Comparison of ENCODE assay signal across 29 cellular contexts in the genomic region with DNA sequence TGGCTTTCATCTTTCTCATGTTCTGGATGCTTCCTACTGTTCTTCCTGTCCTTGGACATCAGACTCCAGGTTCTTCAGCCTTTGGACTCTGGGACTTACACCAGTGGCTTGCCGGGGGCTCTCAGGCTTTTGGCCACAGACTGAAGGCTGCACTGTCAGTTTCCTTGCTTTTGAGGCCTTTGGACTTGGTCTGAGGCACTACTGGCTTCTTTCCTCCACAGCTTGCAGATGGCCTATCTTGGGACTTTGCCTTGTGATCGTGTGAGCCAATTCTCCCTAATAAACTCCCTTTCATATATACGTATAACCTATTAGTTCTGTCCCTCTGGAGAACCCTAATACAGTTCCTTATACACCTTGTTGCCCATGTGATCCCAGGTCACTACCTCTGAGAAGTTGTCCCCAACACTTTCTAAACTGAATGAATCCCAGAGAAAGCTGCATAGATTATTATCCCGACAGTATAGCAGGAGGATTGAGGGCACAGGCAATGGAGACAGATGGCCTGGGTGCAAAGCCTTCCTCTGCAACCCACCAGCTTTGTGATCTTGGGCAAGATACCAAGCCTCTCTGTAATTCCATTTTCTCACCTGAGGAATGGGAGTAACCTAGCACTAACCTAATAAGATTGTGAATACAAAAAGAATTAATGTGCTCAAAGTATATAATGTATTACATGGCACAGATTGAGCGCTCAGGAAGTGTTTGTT.
"Had no signal": no experiment of that assay in that cellular context is flagged by ENCODE, and none has a peak within 500 bp of the region (broad histone marks: within the 10 kb centered on the region; RNA-seq: fewer than 3 reads in every experiment).

No MANE protein-coding gene starts in this region.

- H3K4me3 ChIP-seq: ascending aorta, coronary artery had no signal

- H3K27ac ChIP-seq: ascending aorta, coronary artery, VCaP had no signal

- H3K9me3 ChIP-seq: ascending aorta had no signal

- H3K36me3 ChIP-seq: ascending aorta had no signal

- H3K27me3 ChIP-seq: ascending aorta had no signal

- H3K4me1 ChIP-seq: ascending aorta had no signal

- ATAC-seq: activated CD4-positive, alpha-beta T cell treated with anti-CD3 and anti-CD28 coated beads for 36 hours; activated CD4-positive, CD25-positive, alpha-beta regulatory T cell treated with anti-CD3 and anti-CD28 coated beads, Interleukin-2, amount 50 U/mL, for 24 hours; activated CD8-positive, alpha-beta memory T cell treated with anti-CD3 and anti-CD28 coated beads, Interleukin-2, amount 10 ng/mL, durations not matched to agents 7 days and 5 days; activated CD8-positive, alpha-beta T cell treated with anti-CD3 and anti-CD28 coated beads, Interleukin-2, amount 10 ng/mL, durations not matched to agents 7 days and 5 days; activated naive CD8-positive, alpha-beta T cell treated with anti-CD3 and anti-CD28 coated beads, Interleukin-2, amount 50 U/mL, for 24 hours; WTC11 had no signal

- DNase-seq: activated CD4-positive, alpha-beta memory T cell treated with anti-CD3 and anti-CD28 coated beads, Interleukin-2, amount 10 ng/mL, durations not matched to agents 7 days and 5 days; activated CD4-positive, alpha-beta T cell treated with anti-CD3 and anti-CD28 coated beads for 1 hour; activated CD4-positive, alpha-beta T cell treated with anti-CD3 and anti-CD28 coated beads for 36 hours; activated CD4-positive, alpha-beta T cell treated with anti-CD3 and anti-CD28 coated beads for 48 hours; activated CD4-positive, alpha-beta T cell treated with anti-CD3 and anti-CD28 coated beads, Interleukin-2, amount 10 ng/mL, durations not matched to agents 7 days and 5 days; activated CD4-positive, alpha-beta T cell treated with anti-CD3 and anti-CD28 coated beads, Interleukin-2, amount 50 U/mL, for 48 hours; activated CD4-positive, CD25-positive, alpha-beta regulatory T cell; activated CD8-positive, alpha-beta memory T cell treated with anti-CD3 and anti-CD28 coated beads for 24 hours; activated CD8-positive, alpha-beta memory T cell treated with anti-CD3 and anti-CD28 coated beads, Interleukin-2, amount 10 ng/mL, durations not matched to agents 7 days and 5 days; activated CD8-positive, alpha-beta memory T cell treated with anti-CD3 and anti-CD28 coated beads, Interleukin-2, amount 50 U/mL, for 48 hours; activated CD8-positive, alpha-beta T cell treated with anti-CD3 and anti-CD28 coated beads, Interleukin-2, amount 10 ng/mL, durations not matched to agents 7 days and 5 days; activated effector memory CD4-positive, alpha-beta T cell treated with Interleukin-2 at 50 U/mL for 16 hours; activated gamma-delta T cell; activated naive CD4-positive, alpha-beta T cell treated with anti-CD3 and anti-CD28 coated beads, Interleukin-2, amount 10 ng/mL, durations not matched to agents 7 days and 5 days; activated naive CD4-positive, alpha-beta T cell treated with Interleukin-2 at 50 U/mL for 16 hours; activated naive CD8-positive, alpha-beta T cell treated with anti-CD3 and anti-CD28 coated beads, Interleukin-2, amount 10 ng/mL, durations not matched to agents 7 days and 5 days; activated naive CD8-positive, alpha-beta T cell treated with anti-CD3 and anti-CD28 coated beads, Interleukin-2, amount 50 U/mL, for 24 hours; activated T-cell treated with anti-CD3 and anti-CD28 coated beads, Interleukin-2, amount 50 U/mL, for 24 hours; activated T-cell treated with anti-CD3 and anti-CD28 coated beads, Interleukin-2, amount 50 U/mL, for 48 hours; amygdala; anterior cingulate cortex; T-helper 1 cell; T-helper 2 cell; T-helper 9 cell had no signal
